1 cellular context compared by ENCODE assay signal in the genomic region with DNA sequence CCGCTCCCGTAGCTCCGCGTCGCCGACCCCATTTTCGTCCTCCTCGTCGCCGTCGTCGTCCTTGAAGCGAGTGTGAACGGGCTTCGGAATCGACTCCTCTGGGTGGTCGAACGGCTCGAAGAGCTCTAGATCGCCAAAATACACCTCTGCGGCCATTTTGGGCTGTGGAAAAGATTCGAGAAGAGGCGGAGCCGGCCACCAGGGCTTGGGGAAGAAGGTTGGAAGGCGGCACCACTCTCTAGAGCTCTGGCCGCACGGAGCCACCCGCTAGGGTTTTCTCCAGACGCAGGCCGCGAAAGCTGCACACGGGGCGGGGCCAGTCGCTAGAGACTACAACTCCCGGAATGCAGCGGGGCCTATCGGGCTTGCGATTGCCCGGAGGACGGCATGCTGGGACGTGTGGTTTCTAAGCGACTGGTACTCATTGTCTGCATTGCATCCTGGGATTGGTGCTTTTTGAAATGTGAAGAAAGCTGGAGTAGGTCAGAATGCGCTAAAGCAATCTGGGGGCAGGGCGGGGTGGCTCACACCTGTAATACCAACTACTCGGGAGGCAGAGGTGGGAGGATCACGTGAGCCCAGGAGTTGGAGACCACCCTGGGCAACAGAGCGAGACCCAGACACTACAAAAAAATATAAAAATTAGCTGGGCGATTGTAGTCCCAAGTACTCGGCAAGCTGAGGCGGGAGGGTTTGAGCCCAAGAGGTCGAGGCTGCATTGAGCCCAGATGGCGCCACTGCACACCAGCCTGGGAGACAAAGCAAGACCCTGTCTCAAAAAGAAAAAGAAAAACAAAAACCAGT.
A peak's percentile ranks its signal among the peaks of the same experiment; 100 is the strongest.
TF ChIP-seq lines count a peak whose summit lies in the region.

TSS of gene ZCCHC8 (minus strand) at position 248 of the 804 bp plus-strand sequence. CDS start at position 156, 92 bp downstream.

TF ChIP-seq in K562, 482 proteins besides CTCF, POLR2A, EP300 and RAD21 (continued from another document and continues in another):
- TF ChIP-seq DIDO1 (tag; IDR thresholded peaks at IDR 0.05; ENCODE audit: low read depth) (no peak), MBD1 (CRISPR knock-in tag; IDR thresholded peaks at IDR 0.05) (no peak), NFIC (IDR thresholded peaks at IDR 0.05) (peak; percentile 36; the same call in 1 of the 2 replicates), FOS (IDR thresholded peaks at IDR 0.05; ENCODE audit: extremely low read depth, insufficient read length) (no peak), ZNF140 (CRISPR knock-in tag; IDR thresholded peaks at IDR 0.05) (no peak), PTRF (tag; IDR thresholded peaks at IDR 0.05) (no peak), PYGO2 (tag; IDR thresholded peaks at IDR 0.05) (no peak), ZZZ3 (IDR thresholded peaks at IDR 0.05) (no peak), ZFP36 (IDR thresholded peaks at IDR 0.05; ENCODE audit: low read depth, low read length, partially characterized antibody) (no peak), SMARCE1 (IDR thresholded peaks at IDR 0.05) (no peak), THAP7 (CRISPR knock-in tag; IDR thresholded peaks at IDR 0.05) (no peak), SAFB2 (IDR thresholded peaks at IDR 0.05; ENCODE audit: borderline replicate concordance, low read depth, low read length, severe bottlenecking) (no peak), ZNF165 (CRISPR knock-in tag; IDR thresholded peaks at IDR 0.05; ENCODE audit: borderline replicate concordance) (no peak), THRAP3 (IDR thresholded peaks at IDR 0.05; ENCODE audit: borderline replicate concordance) (no peak), ZC3H8 (IDR thresholded peaks at IDR 0.05) (no peak), SMARCC2 (IDR thresholded peaks at IDR 0.05; ENCODE audit: low read depth) (no peak), RCOR1 (IDR thresholded peaks at IDR 0.05; ENCODE audit: borderline replicate concordance in 1 of 2, low read depth in 2 of 2, low read length in 2 of 2) (peak in 1 of 2 experiments; percentile 72; a peak in 2 of 4 replicates), HDGF (IDR thresholded peaks at IDR 0.05) (no peak), ZNF518B (CRISPR knock-in tag; IDR thresholded peaks at IDR 0.05) (no peak), MEF2D (tag; conservative IDR thresholded peaks at IDR 0.05; ENCODE audit: low read depth) (0 out of 2 replicates have a peak, but pooled peaks have one; percentile 42), NCOA4 (IDR thresholded peaks at IDR 0.05; ENCODE audit: partially characterized antibody) (no peak), HMGXB4 (CRISPR knock-in tag; IDR thresholded peaks at IDR 0.05) (peak; percentile 24; the same call in 1 of the 2 replicates), ZNF444 (CRISPR knock-in tag; IDR thresholded peaks at IDR 0.05) (no peak; the same call in 1 of the 2 replicates), FOXA1 (IDR thresholded peaks at IDR 0.05; ENCODE audit: borderline replicate concordance) (no peak), ADNP (tag; IDR thresholded peaks at IDR 0.05) (no peak), ZNF24 (IDR thresholded peaks at IDR 0.05) (no peak), RHOXF2B (CRISPR knock-in tag; conservative IDR thresholded peaks at IDR 0.05) (no peak)
- TF ChIP-seq, protein P1, sequence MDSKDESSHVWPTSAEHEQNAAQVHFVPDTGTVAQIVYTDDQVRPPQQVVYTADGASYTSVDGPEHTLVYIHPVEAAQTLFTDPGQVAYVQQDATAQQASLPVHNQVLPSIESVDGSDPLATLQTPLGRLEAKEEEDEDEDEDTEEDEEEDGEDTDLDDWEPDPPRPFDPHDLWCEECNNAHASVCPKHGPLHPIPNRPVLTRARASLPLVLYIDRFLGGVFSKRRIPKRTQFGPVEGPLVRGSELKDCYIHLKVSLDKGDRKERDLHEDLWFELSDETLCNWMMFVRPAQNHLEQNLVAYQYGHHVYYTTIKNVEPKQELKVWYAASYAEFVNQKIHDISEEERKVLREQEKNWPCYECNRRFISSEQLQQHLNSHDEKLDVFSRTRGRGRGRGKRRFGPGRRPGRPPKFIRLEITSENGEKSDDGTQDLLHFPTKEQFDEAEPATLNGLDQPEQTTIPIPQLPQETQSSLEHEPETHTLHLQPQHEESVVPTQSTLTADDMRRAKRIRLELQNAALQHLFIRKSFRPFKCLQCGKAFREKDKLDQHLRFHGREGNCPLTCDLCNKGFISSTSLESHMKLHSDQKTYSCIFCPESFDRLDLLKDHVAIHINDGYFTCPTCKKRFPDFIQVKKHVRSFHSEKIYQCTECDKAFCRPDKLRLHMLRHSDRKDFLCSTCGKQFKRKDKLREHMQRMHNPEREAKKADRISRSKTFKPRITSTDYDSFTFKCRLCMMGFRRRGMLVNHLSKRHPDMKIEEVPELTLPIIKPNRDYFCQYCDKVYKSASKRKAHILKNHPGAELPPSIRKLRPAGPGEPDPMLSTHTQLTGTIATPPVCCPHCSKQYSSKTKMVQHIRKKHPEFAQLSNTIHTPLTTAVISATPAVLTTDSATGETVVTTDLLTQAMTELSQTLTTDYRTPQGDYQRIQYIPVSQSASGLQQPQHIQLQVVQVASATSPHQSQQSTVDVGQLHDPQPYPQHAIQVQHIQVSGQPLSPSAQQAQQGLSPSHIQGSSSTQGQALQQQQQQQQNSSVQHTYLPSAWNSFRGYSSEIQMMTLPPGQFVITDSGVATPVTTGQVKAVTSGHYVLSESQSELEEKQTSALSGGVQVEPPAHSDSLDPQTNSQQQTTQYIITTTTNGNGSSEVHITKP (IDR thresholded peaks at IDR 0.05; ENCODE audit: partially characterized antibody) = peak; percentile 71
- TF ChIP-seq, protein P2, sequence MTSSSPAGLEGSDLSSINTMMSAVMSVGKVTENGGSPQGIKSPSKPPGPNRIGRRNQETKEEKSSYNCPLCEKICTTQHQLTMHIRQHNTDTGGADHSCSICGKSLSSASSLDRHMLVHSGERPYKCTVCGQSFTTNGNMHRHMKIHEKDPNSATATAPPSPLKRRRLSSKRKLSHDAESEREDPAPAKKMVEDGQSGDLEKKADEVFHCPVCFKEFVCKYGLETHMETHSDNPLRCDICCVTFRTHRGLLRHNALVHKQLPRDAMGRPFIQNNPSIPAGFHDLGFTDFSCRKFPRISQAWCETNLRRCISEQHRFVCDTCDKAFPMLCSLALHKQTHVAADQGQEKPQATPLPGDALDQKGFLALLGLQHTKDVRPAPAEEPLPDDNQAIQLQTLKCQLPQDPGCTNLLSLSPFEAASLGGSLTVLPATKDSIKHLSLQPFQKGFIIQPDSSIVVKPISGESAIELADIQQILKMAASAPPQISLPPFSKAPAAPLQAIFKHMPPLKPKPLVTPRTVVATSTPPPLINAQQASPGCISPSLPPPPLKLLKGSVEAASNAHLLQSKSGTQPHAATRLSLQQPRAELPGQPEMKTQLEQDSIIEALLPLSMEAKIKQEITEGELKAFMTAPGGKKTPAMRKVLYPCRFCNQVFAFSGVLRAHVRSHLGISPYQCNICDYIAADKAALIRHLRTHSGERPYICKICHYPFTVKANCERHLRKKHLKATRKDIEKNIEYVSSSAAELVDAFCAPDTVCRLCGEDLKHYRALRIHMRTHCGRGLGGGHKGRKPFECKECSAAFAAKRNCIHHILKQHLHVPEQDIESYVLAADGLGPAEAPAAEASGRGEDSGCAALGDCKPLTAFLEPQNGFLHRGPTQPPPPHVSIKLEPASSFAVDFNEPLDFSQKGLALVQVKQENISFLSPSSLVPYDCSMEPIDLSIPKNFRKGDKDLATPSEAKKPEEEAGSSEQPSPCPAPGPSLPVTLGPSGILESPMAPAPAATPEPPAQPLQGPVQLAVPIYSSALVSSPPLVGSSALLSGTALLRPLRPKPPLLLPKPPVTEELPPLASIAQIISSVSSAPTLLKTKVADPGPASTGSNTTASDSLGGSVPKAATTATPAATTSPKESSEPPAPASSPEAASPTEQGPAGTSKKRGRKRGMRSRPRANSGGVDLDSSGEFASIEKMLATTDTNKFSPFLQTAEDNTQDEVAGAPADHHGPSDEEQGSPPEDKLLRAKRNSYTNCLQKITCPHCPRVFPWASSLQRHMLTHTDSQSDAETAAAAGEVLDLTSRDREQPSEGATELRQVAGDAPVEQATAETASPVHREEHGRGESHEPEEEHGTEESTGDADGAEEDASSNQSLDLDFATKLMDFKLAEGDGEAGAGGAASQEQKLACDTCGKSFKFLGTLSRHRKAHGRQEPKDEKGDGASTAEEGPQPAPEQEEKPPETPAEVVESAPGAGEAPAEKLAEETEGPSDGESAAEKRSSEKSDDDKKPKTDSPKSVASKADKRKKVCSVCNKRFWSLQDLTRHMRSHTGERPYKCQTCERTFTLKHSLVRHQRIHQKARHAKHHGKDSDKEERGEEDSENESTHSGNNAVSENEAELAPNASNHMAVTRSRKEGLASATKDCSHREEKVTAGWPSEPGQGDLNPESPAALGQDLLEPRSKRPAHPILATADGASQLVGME (CRISPR knock-in tag; IDR thresholded peaks at IDR 0.05) = no peak
- TF ChIP-seq, protein P3, sequence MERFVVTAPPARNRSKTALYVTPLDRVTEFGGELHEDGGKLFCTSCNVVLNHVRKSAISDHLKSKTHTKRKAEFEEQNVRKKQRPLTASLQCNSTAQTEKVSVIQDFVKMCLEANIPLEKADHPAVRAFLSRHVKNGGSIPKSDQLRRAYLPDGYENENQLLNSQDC (CRISPR knock-in tag; IDR thresholded peaks at IDR 0.05) = no peak
- TF ChIP-seq, protein P4, sequence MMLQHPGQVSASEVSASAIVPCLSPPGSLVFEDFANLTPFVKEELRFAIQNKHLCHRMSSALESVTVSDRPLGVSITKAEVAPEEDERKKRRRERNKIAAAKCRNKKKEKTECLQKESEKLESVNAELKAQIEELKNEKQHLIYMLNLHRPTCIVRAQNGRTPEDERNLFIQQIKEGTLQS (IDR thresholded peaks at IDR 0.05) = no peak
- TF ChIP-seq, protein P4 (CRISPR knock-in tag; conservative IDR thresholded peaks at IDR 0.05) = peak; percentile 51
- TF ChIP-seq, protein P5, sequence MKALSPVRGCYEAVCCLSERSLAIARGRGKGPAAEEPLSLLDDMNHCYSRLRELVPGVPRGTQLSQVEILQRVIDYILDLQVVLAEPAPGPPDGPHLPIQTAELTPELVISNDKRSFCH (CRISPR knock-in tag; IDR thresholded peaks at IDR 0.05) = no peak
- TF ChIP-seq, protein P5 (tag; IDR thresholded peaks at IDR 0.05) = peak; percentile 4; the same call in 1 of the 2 replicates
